Comparison of ENCODE assay signal across 9 cellular contexts in genomic region chr1:31295874-31296485, GRCh38. TPM values are rescaled to one million over a fixed set of nuclear protein-coding genes. Genes with fewer than 3 reads are reported as not detected.
DNase-seq lines count a peak whose midpoint lies in the region; ATAC-seq and TF ChIP-seq lines count a peak whose summit lies in the region.
"Had no signal": no experiment of that assay in that cellular context is flagged by ENCODE, and none has a peak within 500 bp of the region (broad histone marks: within the 10 kb centered on the region; RNA-seq: fewer than 3 reads in every experiment).

No MANE protein-coding gene starts in this region.

- TF ChIP-seq EP300 in stomach (IDR thresholded peaks at IDR 0.05): no peak

- peaks cover 10 to 14% of the 10 kb centered on the region in 2 donors for H3K36me3 Mint-ChIP-seq in activated naive CD4-positive, alpha-beta T cell treated with anti-CD3 and anti-CD28 coated beads, Interleukin-2, amount 50 U/mL, for 72 hours

- no peak overlapping the region for H3K27ac Mint-ChIP-seq in activated naive CD4-positive, alpha-beta T cell treated with anti-CD3 and anti-CD28 coated beads, Interleukin-2, amount 50 U/mL, for 72 hours
- H3K27ac Mint-ChIP-seq: activated naive CD8-positive, alpha-beta T cell treated with anti-CD3 and anti-CD28 coated beads, Interleukin-2, amount 10 ng/mL, durations not matched to agents 7 days and 5 days had no signal

- H3K36me3 ChIP-seq in stomach: peaks cover 15 to 38% (median 29%) of the 10 kb centered on the region in 4 donors

- no peaks in the 10 kb centered on the region for H3K27me3 ChIP-seq in stomach

- H3K9me3 Mint-ChIP-seq in activated naive CD4-positive, alpha-beta T cell treated with anti-CD3 and anti-CD28 coated beads, Interleukin-2, amount 50 U/mL, for 72 hours: no peaks in the 10 kb centered on the region
- H3K9me3 Mint-ChIP-seq: activated naive CD8-positive, alpha-beta T cell treated with anti-CD3 and anti-CD28 coated beads, Interleukin-2, amount 10 ng/mL, durations not matched to agents 7 days and 5 days had no signal

- H3K4me3 ChIP-seq in iPS-11a (ENCODE audit: low read depth, low read length) (peak overlapping the region; percentile 100), stomach (peak overlapping the region; percentile 71 to 93 (median 77))

- H3K9me3 ChIP-seq in stomach: no peaks in the 10 kb centered on the region

- 13 to 16% (median 14%) methylated on average over 17 of the region's 17 CpGs for WGBS in stomach, 5 donors

- H3K27ac ChIP-seq in VCaP (peak overlapping the region; percentile 85), stomach (peak overlapping the region; percentile 78 to 92 (median 92))

- ATAC-seq in GM21528 (IDR thresholded peaks at IDR 0.05; ENCODE audit: low FRiP score, unreplicated experiment) (peak; percentile 8), GM21576 (IDR thresholded peaks at IDR 0.05; ENCODE audit: unreplicated experiment) (no peak)
- no peak for ATAC-seq in activated naive CD4-positive, alpha-beta T cell treated with anti-CD3 and anti-CD28 coated beads, Interleukin-2, amount 50 U/mL, for 72 hours

- TF ChIP-seq CTCF in VCaP (conservative IDR thresholded peaks at IDR 0.05) (no peak), stomach (IDR thresholded peaks at IDR 0.05) (no peak)

- H3K4me1 ChIP-seq in stomach: peaks cover 17 to 49% (median 37%) of the 10 kb centered on the region in 4 donors

- DNase-seq in stomach (no peak), NCI-H2107 treated with DMSO at 0.1 percent for 48 hours (lab: John Stamatoyannopoulos, UW; ENCODE audit: unreplicated experiment) (no peak), LoVo (ENCODE audit: low spot score) (no peak)
- no peak for DNase-seq in activated naive CD4-positive, alpha-beta T cell treated with anti-CD3 and anti-CD28 coated beads, Interleukin-2, amount 50 U/mL, for 72 hours (ENCODE audit: low spot score in 2 of 2)

- TF ChIP-seq POLR2A in stomach (IDR thresholded peaks at IDR 0.05): no peak

- intact Hi-C loops in stomach (cut with DNase I; ENCODE audit: low total_unique reads): no loop called here

RNA-seq across cellular contexts. Expression of gene SNRNP40, which starts 0.6 kb away (rescaled TPM):
- 100 to 1,000 TPM in 1 of 5 donors, 10 to 100 TPM in 3, 1 to 10 TPM in 1; 1.8 to 100 (median 21.3) TPM for total RNA-seq in stomach
- 10 to 100 TPM; 16.6 to 19.7 (median 19.4) TPM for polyA plus RNA-seq in stomach
- 100 to 1,000 TPM in 1 of 2 donors, 10 to 100 TPM in 1; 94.8 to 103 TPM for total RNA-seq in activated naive CD4-positive, alpha-beta T cell treated with anti-CD3 and anti-CD28 coated beads, Interleukin-2, amount 50 U/mL, for 72 hours

RNA-seq across cellular contexts. Expression of gene ZCCHC17, which starts 0.9 kb away (rescaled TPM):
- total RNA-seq in stomach: 10 to 100 TPM in 2 of 5 donors, 1 to 10 TPM in 2, not detected in 1; 1.8 to 31.6 (median 15.0) TPM
- 10 to 100 TPM; 23.2 to 39.0 (median 32.7) TPM for polyA plus RNA-seq in stomach
- 10 to 100 TPM; 15.1 to 31.1 TPM for total RNA-seq in activated naive CD4-positive, alpha-beta T cell treated with anti-CD3 and anti-CD28 coated beads, Interleukin-2, amount 50 U/mL, for 72 hours

RNA-seq across cellular contexts. Expression of gene NKAIN1, which starts 56.3 kb away (rescaled TPM):
- not detected for total RNA-seq in stomach
- under 1 TPM in 1 of 3 donors, not detected in 2; 0.08 TPM for polyA plus RNA-seq in stomach
- not detected for total RNA-seq in activated naive CD4-positive, alpha-beta T cell treated with anti-CD3 and anti-CD28 coated beads, Interleukin-2, amount 50 U/mL, for 72 hours
